1 cellular context compared by ENCODE assay signal in the genomic region with DNA sequence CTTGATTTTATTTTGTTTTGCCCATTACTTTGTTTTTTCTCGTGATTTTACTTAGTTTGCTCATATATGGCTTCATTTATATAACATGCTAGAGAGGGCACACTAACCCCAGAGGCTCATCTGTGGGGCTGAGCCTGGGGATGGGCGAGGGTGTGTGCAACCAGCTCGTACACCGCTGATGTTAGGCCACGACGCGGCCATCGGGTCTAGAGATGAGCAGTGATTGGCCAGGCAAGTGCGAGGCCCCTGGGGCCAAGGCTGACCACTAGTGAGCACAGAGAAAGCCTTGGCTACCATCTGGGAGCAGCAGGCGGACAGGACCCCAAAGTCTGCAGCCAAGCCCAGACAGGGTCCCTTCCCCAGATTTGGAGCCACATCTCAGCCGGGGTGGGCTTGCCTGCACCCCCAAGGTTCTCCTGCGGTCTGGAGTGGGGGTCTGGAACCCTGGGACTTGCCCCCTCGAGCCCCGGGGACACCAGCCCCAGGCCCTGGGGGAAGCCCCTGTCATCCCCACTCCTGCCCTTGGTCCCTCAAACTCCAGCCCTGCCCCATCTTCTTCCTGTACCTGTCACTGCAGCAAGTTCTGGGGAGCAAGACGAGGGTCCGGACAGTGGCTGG.
TF ChIP-seq lines count a peak whose summit lies in the region.

No MANE protein-coding gene starts in this region.

TF ChIP-seq in H1, 55 proteins besides CTCF, POLR2A, EP300 and RAD21:
- no peak for TF ChIP-seq ZNF274 (IDR thresholded peaks at IDR 0.05; ENCODE audit: borderline replicate concordance, extremely low read depth, low read length)
- TF ChIP-seq NANOG (IDR thresholded peaks at IDR 0.05; ENCODE audit: insufficient read depth, low read depth, low read length, poor library complexity, severe bottlenecking): no peak
- TF ChIP-seq TAF1 (IDR thresholded peaks at IDR 0.05; ENCODE audit: low read depth, low read length): no peak
- TF ChIP-seq RXRA (IDR thresholded peaks at IDR 0.05; ENCODE audit: insufficient read depth, low read depth, low read length): no peak
- TF ChIP-seq SUZ12 (IDR thresholded peaks at IDR 0.05; ENCODE audit: low read length): no peak
- no peak for TF ChIP-seq ATF2 (IDR thresholded peaks at IDR 0.05; ENCODE audit: low read length)
- TF ChIP-seq RNF2 (IDR thresholded peaks at IDR 0.05; ENCODE audit: borderline replicate concordance, low read depth, low read length, missing control alignments, poor library complexity, severe bottlenecking): no peak
- no peak for TF ChIP-seq SIRT6 (IDR thresholded peaks at IDR 0.05; ENCODE audit: low read length)
- TF ChIP-seq EGR1 (IDR thresholded peaks at IDR 0.05; ENCODE audit: borderline replicate concordance, low read depth, low read length): no peak
